In genomic region chr3:112654492-112654891, GRCh38 we compare ENCODE assay signal across 16 cellular contexts. TPM values are rescaled to one million over a fixed set of nuclear protein-coding genes. Genes with fewer than 3 reads are reported as not detected.
DNase-seq lines count a peak whose midpoint lies in the region; ATAC-seq, FAIRE-seq and TF ChIP-seq lines count a peak whose summit lies in the region.
"Had no signal": no experiment of that assay in that cellular context is flagged by ENCODE, and none has a peak within 500 bp of the region (broad histone marks: within the 10 kb centered on the region; RNA-seq: fewer than 3 reads in every experiment).

No MANE protein-coding gene starts in this region.

- H2AFZ ChIP-seq in hepatocyte (no peak overlapping the region), OCI-LY7 (ENCODE audit: low read length) (no peak overlapping the region)

- H3K36me3 ChIP-seq in hepatocyte (replicated peaks; ENCODE audit: insufficient read depth, low read depth) (no peaks in the 10 kb centered on the region), subcutaneous abdominal adipose tissue (ENCODE audit: control insufficient read depth in 5 of 5, insufficient read depth in 5 of 5, low read length in 5 of 5) (no peaks in the 10 kb centered on the region), OCI-LY7 (ENCODE audit: insufficient read depth, low read length) (no peaks in the 10 kb centered on the region)

- CTCF ChIA-PET in OCI-LY7 (lab: Charles Lee; ENCODE audit: unreplicated experiment): no interaction called here

- POLR2A ChIA-PET in OCI-LY7 (lab: Charles Lee): interaction anchor here (1.3 kb wide), 1 partner anchor 11 kb away, joined by 3 read pairs; no protein-coding TSS in a partner anchor

- DNase-seq in HFFc6: no peak
- DNase-seq in hepatocyte (ENCODE audit: low spot score): no peak
- no peak for DNase-seq in OCI-LY7 (ENCODE audit: low spot score)
- no peak for DNase-seq in NCI-H510A (lab: John Stamatoyannopoulos, UW)
- no peak for DNase-seq in HTR-8/SVneo (ENCODE audit: insufficient read length, low spot score)
- DNase-seq: activated CD8-positive, alpha-beta T cell treated with anti-CD3 and anti-CD28 coated beads, Interleukin-2, amount 10 ng/mL, durations not matched to agents 7 days and 5 days; activated T-cell treated with anti-CD3 and anti-CD28 coated beads, Interleukin-2, amount 50 U/mL, for 48 hours; Caco-2; dermis blood vessel endothelial cell; retina; T-cell had no signal

- intact Hi-C loops in OCI-LY7 (cut with micrococcal nuclease; ENCODE audit: unreplicated experiment): no loop called here

- no peaks in the 10 kb centered on the region for H3K9me2 ChIP-seq in hepatocyte (replicated peaks; ENCODE audit: insufficient read depth)
- no peaks in the 10 kb centered on the region; the same call in 1 of the 2 replicates for H3K9me2 ChIP-seq in OCI-LY7 (ENCODE audit: insufficient read depth, low read length)

- no peak overlapping the region for H3K4me3 ChIP-seq in hepatocyte
- H3K4me3 ChIP-seq in subcutaneous abdominal adipose tissue (ENCODE audit: low read depth in 1 of 5, low read length in 5 of 5): no peak overlapping the region
- no peak overlapping the region for H3K4me3 ChIP-seq in OCI-LY7 (ENCODE audit: low read depth, low read length, poor library complexity, severe bottlenecking)
- H3K4me3 ChIP-seq: body of pancreas had no signal

- no peaks in the 10 kb centered on the region for H3K9me3 Mint-ChIP-seq in HFFc6
- no peaks in the 10 kb centered on the region for H3K9me3 Mint-ChIP-seq in stimulated activated memory B cell treated with anti-CD40 and anti-IgM and Interleukin-4, amounts not matched to agents 10 μg/mL and 1 μg/mL and 100 μg/mL, for 72 hours
- H3K9me3 Mint-ChIP-seq: T-cell had no signal

- H3K9me3 ChIP-seq in hepatocyte (ENCODE audit: low read depth) (no peaks in the 10 kb centered on the region), subcutaneous abdominal adipose tissue (ENCODE audit: control insufficient read depth in 5 of 5, low read length in 5 of 5) (no peaks in the 10 kb centered on the region), OCI-LY7 (ENCODE audit: low read length) (no peaks in the 10 kb centered on the region)
- H3K9me3 ChIP-seq: body of pancreas, Caco-2 had no signal

- FAIRE-seq in HTR-8/SVneo (lab: Jason Lieb, UNC): no peak

- H3K4me1 ChIP-seq in hepatocyte (ENCODE audit: insufficient read depth) (peaks cover 10% of the 10 kb centered on the region), subcutaneous abdominal adipose tissue (ENCODE audit: control insufficient read depth in 5 of 5, insufficient read depth in 5 of 5, low read length in 5 of 5) (peaks cover 0 to 15% (median 6%) of the 10 kb centered on the region in 5 donors), OCI-LY7 (ENCODE audit: insufficient read depth, low read length, poor library complexity, severe bottlenecking) (no peaks in the 10 kb centered on the region)
- H3K4me1 ChIP-seq: body of pancreas had no signal

- H3K27me3 Mint-ChIP-seq in HFFc6 (ENCODE audit: insufficient read depth): no peaks in the 10 kb centered on the region
- no peaks in the 10 kb centered on the region for H3K27me3 Mint-ChIP-seq in stimulated activated memory B cell treated with anti-CD40 and anti-IgM and Interleukin-4, amounts not matched to agents 10 μg/mL and 1 μg/mL and 100 μg/mL, for 72 hours
- H3K27me3 Mint-ChIP-seq: T-cell had no signal

- WGBS in hepatocyte (ENCODE audit: low lambda C conversion rate, missing lambda C conversion rate): 86% methylated on average over 5 of the region's 5 CpGs

- H3K27me3 ChIP-seq in hepatocyte (no peaks in the 10 kb centered on the region), subcutaneous abdominal adipose tissue (ENCODE audit: control insufficient read depth in 5 of 5, insufficient read depth in 4 of 5, low read length in 5 of 5) (no peaks in the 10 kb centered on the region)
- H3K27me3 ChIP-seq: body of pancreas had no signal

- no peak overlapping the region for H3K9ac ChIP-seq in subcutaneous abdominal adipose tissue (ENCODE audit: low read length in 5 of 5)

- H3K4me3 Mint-ChIP-seq in HFFc6: peak overlapping the region; percentile 86
- H3K4me3 Mint-ChIP-seq in stimulated activated memory B cell treated with anti-CD40 and anti-IgM and Interleukin-4, amounts not matched to agents 10 μg/mL and 1 μg/mL and 100 μg/mL, for 72 hours: no peak overlapping the region
- H3K4me3 Mint-ChIP-seq: activated CD8-positive, alpha-beta T cell treated with anti-CD3 and anti-CD28 coated beads, Interleukin-2, amount 10 ng/mL, durations not matched to agents 7 days and 5 days; T-cell had no signal

- peaks cover 9% of the 10 kb centered on the region; the same call in 1 of the 2 replicates for H3K36me3 Mint-ChIP-seq in HFFc6 (ENCODE audit: low read depth)
- H3K36me3 Mint-ChIP-seq in stimulated activated memory B cell treated with anti-CD40 and anti-IgM and Interleukin-4, amounts not matched to agents 10 μg/mL and 1 μg/mL and 100 μg/mL, for 72 hours: no peaks in the 10 kb centered on the region
- H3K36me3 Mint-ChIP-seq: activated naive CD4-positive, alpha-beta T cell treated with anti-CD3 and anti-CD28 coated beads, Interleukin-2, amount 50 U/mL, for 72 hours; T-cell had no signal

- H3K4me2 ChIP-seq in hepatocyte: no peak overlapping the region
- no peak overlapping the region for H3K4me2 ChIP-seq in OCI-LY7 (ENCODE audit: low read length)

- peaks cover 87% of the 10 kb centered on the region for H3K4me1 Mint-ChIP-seq in HFFc6 (ENCODE audit: low read depth)
- H3K4me1 Mint-ChIP-seq in stimulated activated memory B cell treated with anti-CD40 and anti-IgM and Interleukin-4, amounts not matched to agents 10 μg/mL and 1 μg/mL and 100 μg/mL, for 72 hours: no peaks in the 10 kb centered on the region

- BruUV-seq in OCI-LY7 (replicated peaks; lab: Mats Ljungman, UMichigan): no TSS peak

- H3K79me2 ChIP-seq in hepatocyte (no peaks in the 10 kb centered on the region), OCI-LY7 (ENCODE audit: insufficient read depth, low read depth, low read length) (no peaks in the 10 kb centered on the region)

- H3K27ac ChIP-seq in hepatocyte: peak overlapping the region; percentile 79
- peak overlapping the region; percentile 68 for H3K27ac ChIP-seq in subcutaneous abdominal adipose tissue (ENCODE audit: low read depth, low read length)
- H3K27ac ChIP-seq in OCI-LY7 (ENCODE audit: low read depth, low read length, poor library complexity, severe bottlenecking): no peak overlapping the region
- H3K27ac ChIP-seq: body of pancreas had no signal

- H4K20me1 ChIP-seq in hepatocyte (ENCODE audit: insufficient read depth, poor library complexity, severe bottlenecking): no peaks in the 10 kb centered on the region
- H4K20me1 ChIP-seq in OCI-LY7 (ENCODE audit: insufficient read depth, low read length): no peaks in the 10 kb centered on the region

- no peak for TF ChIP-seq CTCF in HFFc6 (IDR thresholded peaks at IDR 0.05)
- TF ChIP-seq CTCF in hepatocyte (IDR thresholded peaks at IDR 0.05; ENCODE audit: poor library complexity): no peak
- TF ChIP-seq CTCF in OCI-LY7 (conservative IDR thresholded peaks at IDR 0.05; ENCODE audit: low read length): no peak

- peak; percentile 3; the same call in 2 of the 3 replicates for ATAC-seq in SK-N-SH treated with all-trans-retinoic acid at 6 μM for 48 hours
- no peak for ATAC-seq in stimulated activated memory B cell treated with anti-CD40 and anti-IgM and Interleukin-4, amounts not matched to agents 10 μg/mL and 1 μg/mL and 100 μg/mL, for 72 hours
- ATAC-seq: activated CD8-positive, alpha-beta T cell treated with anti-CD3 and anti-CD28 coated beads, Interleukin-2, amount 10 ng/mL, durations not matched to agents 7 days and 5 days; activated naive CD4-positive, alpha-beta T cell treated with anti-CD3 and anti-CD28 coated beads, Interleukin-2, amount 50 U/mL, for 72 hours; T-cell had no signal

- H3K27ac Mint-ChIP-seq in HFFc6: peak overlapping the region; percentile 86
- H3K27ac Mint-ChIP-seq in stimulated activated memory B cell treated with anti-CD40 and anti-IgM and Interleukin-4, amounts not matched to agents 10 μg/mL and 1 μg/mL and 100 μg/mL, for 72 hours: no peak overlapping the region
- H3K27ac Mint-ChIP-seq: activated CD8-positive, alpha-beta T cell treated with anti-CD3 and anti-CD28 coated beads, Interleukin-2, amount 10 ng/mL, durations not matched to agents 7 days and 5 days; activated naive CD4-positive, alpha-beta T cell treated with anti-CD3 and anti-CD28 coated beads, Interleukin-2, amount 50 U/mL, for 72 hours; T-cell had no signal

TF ChIP-seq in SK-N-SH treated with all-trans-retinoic acid at 6 μM for 48 hours, 23 proteins besides CTCF, POLR2A, EP300 and RAD21 (continues in another document):
- no peak for TF ChIP-seq CSRNP3 (CRISPR knock-in tag; IDR thresholded peaks at IDR 0.05)
- no peak for TF ChIP-seq ZNF70 (CRISPR knock-in tag; IDR thresholded peaks at IDR 0.05)
- TF ChIP-seq ZFP30 (CRISPR knock-in tag; IDR thresholded peaks at IDR 0.05): no peak
- TF ChIP-seq RARB (CRISPR knock-in tag; IDR thresholded peaks at IDR 0.05): no peak
- no peak for TF ChIP-seq PPARA (CRISPR knock-in tag; IDR thresholded peaks at IDR 0.05; ENCODE audit: borderline replicate concordance)
- no peak for TF ChIP-seq ZNF565 (CRISPR knock-in tag; conservative IDR thresholded peaks at IDR 0.05; ENCODE audit: low read depth)
- TF ChIP-seq ESRRG (CRISPR knock-in tag; IDR thresholded peaks at IDR 0.05): no peak

RNA-seq across cellular contexts. Expression of gene CCDC80, which starts 13.5 kb away (rescaled TPM):
- total RNA-seq in HFFc6 (2021; fragmentation: NEBNext Ultra II Directional; extraction: Animal tissue kit (Norgen Biotek cat#: 25700)): 100 to 1,000 TPM; 326 to 388 (median 358) TPM
- total RNA-seq in hepatocyte (26.6 and 27.1 TPM in 2 replicates), OCI-LY7 (2022) (0.28 and 0.59 TPM in 2 replicates)
- polyA plus RNA-seq in hepatocyte: 83.5 and 95.4 TPM in 2 replicates
- total RNA-seq in OCI-LY7 (2014; rRNA removed; shearing (Covaris generic)): 0.15 and 0.63 TPM in 2 replicates
- total RNA-seq: activated CD8-positive, alpha-beta T cell treated with anti-CD3 and anti-CD28 coated beads, Interleukin-2, amount 10 ng/mL, durations not matched to agents 7 days and 5 days had no signal

Comparison
In these comparisons a context has a peak if more than half of its experiments do, and no peak if none do; other contexts are left out.
1. RNA of gene CCDC80, which starts 13.5 kb away (total RNA-seq): 326 to 388 TPM in HFFc6 and 26.6 to 27.1 TPM in hepatocyte; 0.15 to 0.63 TPM in OCI-LY7; every median in the first group is over 10 times any median in the second.